1 cellular context compared by ENCODE assay signal in genomic region chr2:8149011-8149410, GRCh38.
TF ChIP-seq lines count a peak whose summit lies in the region.

No MANE protein-coding gene starts in this region.

TF ChIP-seq in IMR-90, 13 proteins besides CTCF, POLR2A, EP300 and RAD21 (continued from another document):
- no peak for TF ChIP-seq USF2 (IDR thresholded peaks at IDR 0.05; ENCODE audit: low read depth, low read length)
